18 cellular contexts compared by ENCODE assay signal in genomic region chr18:21084511-21085078, GRCh38. TPM values are rescaled to one million over a fixed set of nuclear protein-coding genes. Genes with fewer than 3 reads are reported as not detected.
DNase-seq lines count a peak whose midpoint lies in the region; ATAC-seq, FAIRE-seq and TF ChIP-seq lines count a peak whose summit lies in the region.
"Had no signal": no experiment of that assay in that cellular context is flagged by ENCODE, and none has a peak within 500 bp of the region (broad histone marks: within the 10 kb centered on the region; RNA-seq: fewer than 3 reads in every experiment).

No MANE protein-coding gene starts in this region.

- H2AFZ ChIP-seq in H9 (ENCODE audit: low read length), result no peak overlapping the region

- H3K4ac ChIP-seq in H9 (ENCODE audit: low read depth, low read length), result no peak overlapping the region

- CTCF ChIA-PET in naive thymus-derived CD4-positive, alpha-beta T cell (lab: Charles Lee), result no interaction called here

- no peak overlapping the region for H2BK15ac ChIP-seq in H9 (ENCODE audit: low read depth, low read length)

- DNase-seq in activated T-cell treated with anti-CD3 and anti-CD28 coated beads, Interleukin-2, amount 50 U/mL, for 4 hours, result no peak
- DNase-seq in activated T-cell treated with anti-CD3 and anti-CD28 coated beads, Interleukin-2, amount 50 U/mL, for 1 hour, result no peak
- no peak for DNase-seq in D721Med (ENCODE audit: insufficient read length, low spot score)
- DNase-seq in activated T-helper 2 cell treated with anti-CD3 and anti-CD28 coated beads, Interferon-gamma antibody, Interleukin-2, Interleukin-4, amounts not matched to agents 10 μg/mL and 5 μg/mL and 100 μg/mL, durations not matched to agents 14 hours and 24 hours and 36 hours (ENCODE audit: low spot score), result no peak
- no peak for DNase-seq in naive thymus-derived CD4-positive, alpha-beta T cell
- no peak for DNase-seq in H9
- DNase-seq in NAMALWA (ENCODE audit: low spot score), result no peak
- DNase-seq: DND-41, GF-D8, MM.1S, NCI-H187 treated with DMSO at 0.1 percent for 48 hours, NCI-H446 treated with DMSO at 0.1 percent for 48 hours, NCI-H748 treated with DMSO at 0.1 percent for 48 hours had no signal

- no peak overlapping the region for H2BK120ac ChIP-seq in H9 (ENCODE audit: low read depth, low read length, poor library complexity, severe bottlenecking)

- H3K79me1 ChIP-seq in H9 (ENCODE audit: insufficient read depth, low read depth, low read length, poor library complexity, severe bottlenecking), result peaks cover 6% of the 10 kb centered on the region

- peaks cover 31% of the 10 kb centered on the region for H3K9me3 Mint-ChIP-seq in activated T-cell treated with anti-CD3 and anti-CD28 coated beads, Interleukin-2, amount 50 U/mL, for 4 hours
- H3K9me3 Mint-ChIP-seq in activated T-helper 2 cell treated with anti-CD3 and anti-CD28 coated beads, Interferon-gamma antibody, Interleukin-2, Interleukin-4, amounts not matched to agents 10 μg/mL and 5 μg/mL and 100 μg/mL, durations not matched to agents 14 hours and 24 hours and 36 hours, result peaks cover 48% of the 10 kb centered on the region
- H3K9me3 Mint-ChIP-seq in naive thymus-derived CD4-positive, alpha-beta T cell, result peaks cover 0 to 70% (median 21%) of the 10 kb centered on the region in 11 donors
- peaks cover 16 to 31% of the 10 kb centered on the region in 2 experiments for H3K9me3 Mint-ChIP-seq in H9

- H3K14ac ChIP-seq in H9 (ENCODE audit: insufficient read depth, low read length), result no peak overlapping the region

- no peak overlapping the region for H3K4me3 ChIP-seq in naive thymus-derived CD4-positive, alpha-beta T cell (ENCODE audit: low read length)

- ATAC-seq in activated T-cell treated with anti-CD3 and anti-CD28 coated beads, Interleukin-2, amount 50 U/mL, for 4 hours, result peak; percentile 18 to 32
- no peak for ATAC-seq in naive thymus-derived CD4-positive, alpha-beta T cell
- ATAC-seq in GM21447 (IDR thresholded peaks at IDR 0.05; ENCODE audit: unreplicated experiment), result no peak
- ATAC-seq: HepG2, Panc1, Right ventricle myocardium inferior had no signal

- intact Hi-C loops in activated T-helper 2 cell treated with anti-CD3 and anti-CD28 coated beads, Interferon-gamma antibody, Interleukin-2, Interleukin-4, amounts not matched to agents 10 μg/mL and 5 μg/mL and 100 μg/mL, durations not matched to agents 14 hours and 24 hours and 36 hours (cut with micrococcal nuclease), result loop anchor here (2.0 kb wide), 1 partner anchor 26 kb away; the partner anchor contains the start of gene ROCK1
- intact Hi-C loops in naive thymus-derived CD4-positive, alpha-beta T cell (cut with micrococcal nuclease), result loop anchor here in 1 of 2 donors (2.0 to 5.0 kb wide), 2 partner anchors 16 to 32 kb away; no protein-coding TSS in a partner anchor

- H4K91ac ChIP-seq in H9 (ENCODE audit: insufficient read length, low read depth, low read length), result no peak overlapping the region

- H2AK5ac ChIP-seq in H9 (ENCODE audit: insufficient read length, low read length), result no peak overlapping the region

- no peaks in the 10 kb centered on the region for H3K27me3 Mint-ChIP-seq in activated T-cell treated with anti-CD3 and anti-CD28 coated beads, Interleukin-2, amount 50 U/mL, for 4 hours (ENCODE audit: low read depth)
- no peaks in the 10 kb centered on the region for H3K27me3 Mint-ChIP-seq in activated T-helper 2 cell treated with anti-CD3 and anti-CD28 coated beads, Interferon-gamma antibody, Interleukin-2, Interleukin-4, amounts not matched to agents 10 μg/mL and 5 μg/mL and 100 μg/mL, durations not matched to agents 14 hours and 24 hours and 36 hours (ENCODE audit: low read depth)
- no peaks in the 10 kb centered on the region for H3K27me3 Mint-ChIP-seq in naive thymus-derived CD4-positive, alpha-beta T cell
- no peaks in the 10 kb centered on the region for H3K27me3 Mint-ChIP-seq in H9 (ENCODE audit: low read depth)

- no peak overlapping the region for H3K18ac ChIP-seq in H9 (ENCODE audit: insufficient read length, low read depth, low read length)

- H4K5ac ChIP-seq in H9 (ENCODE audit: insufficient read length, low read depth, low read length), result no peak overlapping the region

- H3K27ac Mint-ChIP-seq in activated T-helper 2 cell treated with anti-CD3 and anti-CD28 coated beads, Interferon-gamma antibody, Interleukin-2, Interleukin-4, amounts not matched to agents 10 μg/mL and 5 μg/mL and 100 μg/mL, durations not matched to agents 14 hours and 24 hours and 36 hours, result peak overlapping the region; percentile 45
- H3K27ac Mint-ChIP-seq in naive thymus-derived CD4-positive, alpha-beta T cell, result peak overlapping the region in 3 of 9 donors; percentile 17 to 41 (median 26)
- no peak overlapping the region for H3K27ac Mint-ChIP-seq in H9

- TF ChIP-seq CTCF in D721Med (IDR thresholded peaks at IDR 0.05; ENCODE audit: insufficient read depth, missing control alignments) (no peak), H9 (conservative IDR thresholded peaks at IDR 0.05) (no peak)

- H2BK5ac ChIP-seq in H9 (ENCODE audit: insufficient read length, low read length), result no peak overlapping the region

- no peaks in the 10 kb centered on the region for H3K27me3 ChIP-seq in naive thymus-derived CD4-positive, alpha-beta T cell (ENCODE audit: control insufficient read depth in 2 of 2, insufficient read depth in 2 of 2, low read length in 2 of 2)
- H3K27me3 ChIP-seq in H9 (ENCODE audit: insufficient read depth, low read length), result no peaks in the 10 kb centered on the region

- no CpG with 5 or more reads among the region's 3 CpGs for WGBS in H9 (ENCODE audit: extremely low coverage, insufficient read length, low lambda C conversion rate)

- FAIRE-seq in D721Med (lab: Jason Lieb, UNC), result peak; percentile 80
- FAIRE-seq: H54, HepG2 had no signal

- no peak overlapping the region for H4K8ac ChIP-seq in H9 (replicated peaks; ENCODE audit: insufficient read length, low read depth, low read length)

- no peak overlapping the region for H3K56ac ChIP-seq in H9 (ENCODE audit: insufficient read length, low read depth, low read length)

- no peaks in the 10 kb centered on the region for H3K23me2 ChIP-seq in H9 (ENCODE audit: insufficient read length, low read depth, low read length, poor library complexity, severe bottlenecking)

- no peaks in the 10 kb centered on the region for H4K20me1 ChIP-seq in H9 (ENCODE audit: control insufficient read depth, insufficient read depth, insufficient read length)

- no peak overlapping the region for H3K4me2 ChIP-seq in H9 (ENCODE audit: insufficient read depth, insufficient read length, low read length)

- no peak overlapping the region for H3T11ph ChIP-seq in H9 (ENCODE audit: low read length)

- POLR2A ChIA-PET in naive thymus-derived CD4-positive, alpha-beta T cell (lab: Charles Lee), result no interaction called here

- no peak overlapping the region for H3K9ac ChIP-seq in H9 (ENCODE audit: extremely low read depth, insufficient read length, low read length)

- H3K27ac ChIP-seq in naive thymus-derived CD4-positive, alpha-beta T cell (ENCODE audit: low read depth, low read length), result no peak overlapping the region
- H3K27ac ChIP-seq in H9 (ENCODE audit: insufficient read length, low read depth, low read length), result no peak overlapping the region

- H2BK12ac ChIP-seq in H9 (ENCODE audit: insufficient read length, low read depth, low read length), result no peak overlapping the region

- peaks cover 24% of the 10 kb centered on the region; the same call in 1 of the 2 replicates for H3K79me2 ChIP-seq in H9 (ENCODE audit: insufficient read depth, low read length)

- H3K4me1 Mint-ChIP-seq in activated T-cell treated with anti-CD3 and anti-CD28 coated beads, Interleukin-2, amount 50 U/mL, for 4 hours (ENCODE audit: low read depth), result peaks cover 75% of the 10 kb centered on the region
- H3K4me1 Mint-ChIP-seq in activated T-helper 2 cell treated with anti-CD3 and anti-CD28 coated beads, Interferon-gamma antibody, Interleukin-2, Interleukin-4, amounts not matched to agents 10 μg/mL and 5 μg/mL and 100 μg/mL, durations not matched to agents 14 hours and 24 hours and 36 hours (ENCODE audit: low read depth), result peaks cover 38% of the 10 kb centered on the region
- H3K4me1 Mint-ChIP-seq in naive thymus-derived CD4-positive, alpha-beta T cell, result peaks cover 46 to 88% (median 78%) of the 10 kb centered on the region in 7 donors
- peaks cover 2 to 4% of the 10 kb centered on the region in 2 experiments; a peak in 2 of 4 replicates for H3K4me1 Mint-ChIP-seq in H9

- H3K36me3 ChIP-seq in naive thymus-derived CD4-positive, alpha-beta T cell (ENCODE audit: control insufficient read depth in 2 of 3, insufficient read depth in 3 of 3, low read length in 3 of 3), result no peaks in the 10 kb centered on the region

- no peak overlapping the region for H2BK20ac ChIP-seq in H9 (ENCODE audit: low read depth, low read length, poor library complexity, severe bottlenecking)

- peaks cover 10% of the 10 kb centered on the region for H3K36me3 Mint-ChIP-seq in activated T-cell treated with anti-CD3 and anti-CD28 coated beads, Interleukin-2, amount 50 U/mL, for 4 hours (ENCODE audit: insufficient read depth)
- H3K36me3 Mint-ChIP-seq in activated T-helper 2 cell treated with anti-CD3 and anti-CD28 coated beads, Interferon-gamma antibody, Interleukin-2, Interleukin-4, amounts not matched to agents 10 μg/mL and 5 μg/mL and 100 μg/mL, durations not matched to agents 14 hours and 24 hours and 36 hours (ENCODE audit: low read depth), result peaks cover 51% of the 10 kb centered on the region
- H3K36me3 Mint-ChIP-seq in naive thymus-derived CD4-positive, alpha-beta T cell, result peaks cover 10 to 71% (median 60%) of the 10 kb centered on the region in 5 donors
- H3K36me3 Mint-ChIP-seq in H9 (ENCODE audit: insufficient read depth in 1 of 3, low read depth in 3 of 3), result peaks cover 10 to 37% (median 24%) of the 10 kb centered on the region in 3 experiments

- no peak overlapping the region for H3K23ac ChIP-seq in H9 (ENCODE audit: insufficient read length, low read depth, low read length)

- peaks cover 8 to 19% of the 10 kb centered on the region in 2 donors for H3K4me1 ChIP-seq in naive thymus-derived CD4-positive, alpha-beta T cell (ENCODE audit: control insufficient read depth in 2 of 2, insufficient read depth in 2 of 2, low read length in 2 of 2)
- H3K4me1 ChIP-seq in H9 (ENCODE audit: insufficient read depth, low read length), result no peaks in the 10 kb centered on the region

- H3K9me3 ChIP-seq in naive thymus-derived CD4-positive, alpha-beta T cell (ENCODE audit: control insufficient read depth in 2 of 3, low read length in 3 of 3), result peaks cover 0 to 8% (median 0%) of the 10 kb centered on the region in 3 experiments
- no peaks in the 10 kb centered on the region for H3K9me3 ChIP-seq in H9 (ENCODE audit: control insufficient read depth, low read depth, low read length)

- H3K4me3 Mint-ChIP-seq in activated T-cell treated with anti-CD3 and anti-CD28 coated beads, Interleukin-2, amount 50 U/mL, for 4 hours, result no peak overlapping the region
- no peak overlapping the region for H3K4me3 Mint-ChIP-seq in activated T-helper 2 cell treated with anti-CD3 and anti-CD28 coated beads, Interferon-gamma antibody, Interleukin-2, Interleukin-4, amounts not matched to agents 10 μg/mL and 5 μg/mL and 100 μg/mL, durations not matched to agents 14 hours and 24 hours and 36 hours (ENCODE audit: low read depth)
- H3K4me3 Mint-ChIP-seq in naive thymus-derived CD4-positive, alpha-beta T cell, result peak overlapping the region in 6 of 10 donors; percentile 9 to 63 (median 37)
- H3K4me3 Mint-ChIP-seq in H9, result no peak overlapping the region

RNA-seq across cellular contexts. Expression of gene ROCK1, which starts 27.0 kb away (rescaled TPM):
- total RNA-seq in activated T-cell treated with anti-CD3 and anti-CD28 coated beads, Interleukin-2, amount 50 U/mL, for 4 hours, result 10 to 100 TPM; 40.1 to 42.2 (median 40.6) TPM
- total RNA-seq in activated T-helper 2 cell treated with anti-CD3 and anti-CD28 coated beads, Interferon-gamma antibody, Interleukin-2, Interleukin-4, amounts not matched to agents 10 μg/mL and 5 μg/mL and 100 μg/mL, durations not matched to agents 14 hours and 24 hours and 36 hours, result 53.9 and 60.9 TPM in 2 replicates
- 10 to 100 TPM; 66.2 to 97.5 (median 75.8) TPM for total RNA-seq in naive thymus-derived CD4-positive, alpha-beta T cell
- 10 to 100 TPM; 27.6 to 39.2 TPM for polyA plus RNA-seq in naive thymus-derived CD4-positive, alpha-beta T cell
- total RNA-seq in H9 (2021), result 37.6 and 38.2 TPM in 2 replicates

Comparison
In these comparisons a context has a peak if more than half of its experiments do, and no peak if none do; other contexts are left out.
1. ATAC-seq: peak in activated T-cell treated with anti-CD3 and anti-CD28 coated beads, Interleukin-2, amount 50 U/mL, for 4 hours (2 of 2); none in naive thymus-derived CD4-positive, alpha-beta T cell (single experiment) and GM21447 (single experiment).
2. H3K4me3 Mint-ChIP-seq: peak in naive thymus-derived CD4-positive, alpha-beta T cell (6 of 10); none in activated T-cell treated with anti-CD3 and anti-CD28 coated beads, Interleukin-2, amount 50 U/mL, for 4 hours (single experiment), activated T-helper 2 cell treated with anti-CD3 and anti-CD28 coated beads, Interferon-gamma antibody, Interleukin-2, Interleukin-4, amounts not matched to agents 10 μg/mL and 5 μg/mL and 100 μg/mL, durations not matched to agents 14 hours and 24 hours and 36 hours (single experiment) and H9 (0 of 2).